Comparison of ENCODE assay signal across 1 cellular context in genomic region chr13:55013051-55013450, GRCh38.
TF ChIP-seq lines count a peak whose summit lies in the region.

No MANE protein-coding gene starts in this region.

TF ChIP-seq in H1, 55 proteins besides CTCF, POLR2A, EP300 and RAD21:
- TF ChIP-seq TAF7 (optimal IDR thresholded peaks at IDR 0.05; ENCODE audit: borderline replicate concordance, low read depth, low read length): no peak
- no peak for TF ChIP-seq SIRT6 (IDR thresholded peaks at IDR 0.05; ENCODE audit: low read length)
- TF ChIP-seq CBX5 (IDR thresholded peaks at IDR 0.05; ENCODE audit: low read depth, low read length): no peak
- no peak for TF ChIP-seq RBBP5 (IDR thresholded peaks at IDR 0.05; ENCODE audit: borderline replicate concordance, low read depth, low read length)
- no peak for TF ChIP-seq RNF2 (IDR thresholded peaks at IDR 0.05; ENCODE audit: borderline replicate concordance, low read depth, low read length, missing control alignments, poor library complexity, severe bottlenecking)
- no peak for TF ChIP-seq CREB1 (IDR thresholded peaks at IDR 0.05)
- TF ChIP-seq BACH1 (IDR thresholded peaks at IDR 0.05; ENCODE audit: low read length): no peak
- TF ChIP-seq JUN (IDR thresholded peaks at IDR 0.05; ENCODE audit: low read depth, low read length): no peak
- TF ChIP-seq TAF1 (IDR thresholded peaks at IDR 0.05; ENCODE audit: low read depth, low read length): no peak
- TF ChIP-seq POLR2AphosphoS5 (IDR thresholded peaks at IDR 0.05; ENCODE audit: low read depth, low read length): no peak
- TF ChIP-seq, protein P1, sequence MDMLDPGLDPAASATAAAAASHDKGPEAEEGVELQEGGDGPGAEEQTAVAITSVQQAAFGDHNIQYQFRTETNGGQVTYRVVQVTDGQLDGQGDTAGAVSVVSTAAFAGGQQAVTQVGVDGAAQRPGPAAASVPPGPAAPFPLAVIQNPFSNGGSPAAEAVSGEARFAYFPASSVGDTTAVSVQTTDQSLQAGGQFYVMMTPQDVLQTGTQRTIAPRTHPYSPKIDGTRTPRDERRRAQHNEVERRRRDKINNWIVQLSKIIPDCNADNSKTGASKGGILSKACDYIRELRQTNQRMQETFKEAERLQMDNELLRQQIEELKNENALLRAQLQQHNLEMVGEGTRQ (IDR thresholded peaks at IDR 0.05; ENCODE audit: low read length): no peak
- no peak for TF ChIP-seq RXRA (IDR thresholded peaks at IDR 0.05; ENCODE audit: insufficient read depth, low read depth, low read length)
- TF ChIP-seq KDM1A (IDR thresholded peaks at IDR 0.05; ENCODE audit: borderline replicate concordance, low read length): no peak
- TF ChIP-seq KDM4A (IDR thresholded peaks at IDR 0.05; ENCODE audit: low read depth, low read length, severe bottlenecking): no peak
- TF ChIP-seq TCF12 (IDR thresholded peaks at IDR 0.05; ENCODE audit: low read depth, low read length): no peak
